ENCODE assay signal across 8 cellular contexts in the genomic region with DNA sequence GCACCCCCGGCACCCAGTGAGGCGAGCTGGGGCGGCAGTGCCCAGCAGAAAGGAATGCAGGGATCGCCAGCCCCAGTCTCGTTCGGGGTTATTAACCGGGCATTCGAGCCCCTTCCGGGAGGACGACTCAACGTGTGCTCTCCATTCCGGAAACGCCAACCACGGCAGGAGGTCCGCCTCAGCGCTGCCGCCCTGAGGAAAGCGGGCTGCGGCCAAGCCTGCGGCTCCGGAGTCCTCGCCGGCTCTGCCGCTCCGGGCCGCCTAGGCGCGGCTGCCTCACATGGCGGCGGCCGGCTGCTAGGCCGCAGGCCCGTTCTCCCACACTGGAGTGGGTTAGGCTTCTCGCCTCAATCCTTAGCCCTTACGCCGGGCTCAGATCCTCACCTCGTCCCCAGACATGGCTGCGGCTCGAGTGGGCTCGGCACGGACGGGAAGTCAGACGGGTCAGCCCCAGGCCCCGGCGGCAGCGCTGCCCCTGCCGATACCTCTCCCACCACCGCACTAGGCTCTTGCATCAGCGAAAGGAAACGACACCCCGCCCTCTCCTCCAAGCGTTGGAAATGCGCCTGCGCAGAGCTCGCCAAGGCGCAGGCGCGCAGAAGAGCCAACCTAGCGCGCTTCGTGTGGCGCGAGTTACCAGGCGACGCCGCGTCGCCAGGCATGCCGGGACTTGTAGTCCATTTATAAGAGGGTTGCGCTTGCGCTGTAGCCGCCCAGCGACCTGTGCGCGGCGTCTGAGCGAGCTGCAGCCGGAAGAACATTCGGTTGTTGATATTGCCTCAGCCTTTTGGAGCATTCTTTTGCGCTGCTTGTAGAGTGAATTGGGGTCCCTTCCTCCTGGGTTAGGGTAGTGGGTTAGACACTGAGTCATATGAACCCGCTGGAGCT. TPM values are rescaled to one million over a fixed set of nuclear protein-coding genes. Genes with fewer than 3 reads are reported as not detected.
DNase-seq lines count a peak whose midpoint lies in the region; ATAC-seq and TF ChIP-seq lines count a peak whose summit lies in the region.

A gene with protein sequence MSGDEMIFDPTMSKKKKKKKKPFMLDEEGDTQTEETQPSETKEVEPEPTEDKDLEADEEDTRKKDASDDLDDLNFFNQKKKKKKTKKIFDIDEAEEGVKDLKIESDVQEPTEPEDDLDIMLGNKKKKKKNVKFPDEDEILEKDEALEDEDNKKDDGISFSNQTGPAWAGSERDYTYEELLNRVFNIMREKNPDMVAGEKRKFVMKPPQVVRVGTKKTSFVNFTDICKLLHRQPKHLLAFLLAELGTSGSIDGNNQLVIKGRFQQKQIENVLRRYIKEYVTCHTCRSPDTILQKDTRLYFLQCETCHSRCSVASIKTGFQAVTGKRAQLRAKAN (minus strand): TSS at position 532 of the 888 bp plus-strand sequence. CDS start 133 bp downstream, at position 399.

- H3K9me2 ChIP-seq in DOHH2 (replicated peaks; ENCODE audit: control insufficient read depth, low read length) (no peaks in the 10 kb centered on the region), GM23338 (ENCODE audit: insufficient read depth) (no peaks in the 10 kb centered on the region)

- no peaks in the 10 kb centered on the region for H3F3A ChIP-seq in DOHH2 (ENCODE audit: control insufficient read depth, insufficient read depth)
- H3F3A ChIP-seq in GM23338 (replicated peaks; ENCODE audit: low read depth), result no peaks in the 10 kb centered on the region; the same call in 1 of the 2 replicates

- peaks cover 38% of the 10 kb centered on the region for H4K20me1 ChIP-seq in DOHH2 (ENCODE audit: control insufficient read depth, insufficient read depth, low read depth, low read length)
- H4K20me1 ChIP-seq in GM23338 (replicated peaks; ENCODE audit: insufficient read depth), result peaks cover 40% of the 10 kb centered on the region

- H3K79me2 ChIP-seq in DOHH2 (ENCODE audit: control insufficient read depth, low read length), result peaks cover 51% of the 10 kb centered on the region
- H3K79me2 ChIP-seq in GM23338 (replicated peaks; ENCODE audit: insufficient read depth), result peaks cover 50% of the 10 kb centered on the region

- TF ChIP-seq CTCF in DOHH2 (IDR thresholded peaks at IDR 0.05; ENCODE audit: low read depth, low read length, poor library complexity, severe bottlenecking) (no peak), GM23338 (conservative IDR thresholded peaks at IDR 0.05; ENCODE audit: low read depth in 2 of 2) (no peak)

- H3K4me1 Mint-ChIP-seq in GM23338 (peaks cover 22% of the 10 kb centered on the region), naive B cell (peaks cover 38 to 47% (median 39%) of the 10 kb centered on the region in 3 donors)
- peaks cover 42% of the 10 kb centered on the region for H3K4me1 Mint-ChIP-seq in stimulated activated memory B cell treated with anti-CD40 and anti-IgM and Interleukin-4, amounts not matched to agents 10 μg/mL and 1 μg/mL and 100 μg/mL, for 72 hours

- H3K27me3 ChIP-seq in DOHH2 (ENCODE audit: control insufficient read depth, low read length) (no peaks in the 10 kb centered on the region; the same call in 1 of the 2 replicates), GM23338 (ENCODE audit: insufficient read depth) (no peaks in the 10 kb centered on the region)

- H3K4me1 ChIP-seq in DOHH2 (ENCODE audit: control insufficient read depth, low read length) (peaks cover 37% of the 10 kb centered on the region), GM23338 (ENCODE audit: insufficient read depth) (peaks cover 17% of the 10 kb centered on the region)

- H3K27me3 Mint-ChIP-seq in GM23338 (ENCODE audit: insufficient read depth, low read depth, poor library complexity) (peaks cover 18% of the 10 kb centered on the region), naive B cell (no peaks in the 10 kb centered on the region)
- H3K27me3 Mint-ChIP-seq in stimulated activated memory B cell treated with anti-CD40 and anti-IgM and Interleukin-4, amounts not matched to agents 10 μg/mL and 1 μg/mL and 100 μg/mL, for 72 hours, result no peaks in the 10 kb centered on the region

- H3K36me3 ChIP-seq in DOHH2 (ENCODE audit: control insufficient read depth, low read length) (peaks cover 50% of the 10 kb centered on the region), GM23338 (ENCODE audit: insufficient read depth) (peaks cover 14% of the 10 kb centered on the region)

- H3K27ac ChIP-seq in DOHH2 (ENCODE audit: low read depth, low read length) (peak within 1 kb of the TSS; percentile 75), GM23338 (ENCODE audit: low read depth) (peak within 1 kb of the TSS; percentile 99)

- H3K36me3 Mint-ChIP-seq in GM23338 (ENCODE audit: low read depth) (peaks cover 42% of the 10 kb centered on the region), naive B cell (no peaks in the 10 kb centered on the region)
- H3K36me3 Mint-ChIP-seq in stimulated activated memory B cell treated with anti-CD40 and anti-IgM and Interleukin-4, amounts not matched to agents 10 μg/mL and 1 μg/mL and 100 μg/mL, for 72 hours, result peaks cover 16% of the 10 kb centered on the region

- peak within 1 kb of the TSS; percentile 98 for H2AFZ ChIP-seq in GM23338

- peak within 1 kb of the TSS; percentile 86 for H3K4me2 ChIP-seq in DOHH2 (ENCODE audit: low read length)
- H3K4me2 ChIP-seq in GM23338, result peak within 1 kb of the TSS; percentile 95

- H3K9me3 ChIP-seq in DOHH2 (ENCODE audit: control insufficient read depth, insufficient read depth, low read length), result no peaks in the 10 kb centered on the region

- H3K4me3 ChIP-seq in DOHH2 (ENCODE audit: low read length), result peak within 1 kb of the TSS; percentile 94
- H3K4me3 ChIP-seq in GM23338, result peak within 1 kb of the TSS; percentile 89

- H3K4me3 Mint-ChIP-seq in GM23338 (peak within 1 kb of the TSS; percentile 97), naive B cell (peak within 1 kb of the TSS; percentile 94 to 98 (median 96))
- H3K4me3 Mint-ChIP-seq in stimulated activated memory B cell treated with anti-CD40 and anti-IgM and Interleukin-4, amounts not matched to agents 10 μg/mL and 1 μg/mL and 100 μg/mL, for 72 hours, result peak within 1 kb of the TSS; percentile 90

- ATAC-seq in GM23338 (peak; percentile 91), naive B cell (ENCODE audit: low read depth in 2 of 2) (peak; percentile 88 to 90)
- peak; percentile 95 for ATAC-seq in stimulated activated memory B cell treated with anti-CD40 and anti-IgM and Interleukin-4, amounts not matched to agents 10 μg/mL and 1 μg/mL and 100 μg/mL, for 72 hours

- DNase-seq in GM23338 (ENCODE audit: low spot score) (peak; percentile 98), LHCN-M2 (ENCODE audit: low read depth) (peak; percentile 97), RPMI8226 (peak; percentile 99), fibroblast of gingiva (ENCODE audit: low read depth) (peak; percentile 99), naive B cell (peak; percentile 93)
- peak; percentile 85 to 93 for DNase-seq in activated T-helper 1 cell treated with anti-CD3 and anti-CD28 coated beads, Interleukin-2, amount 50 U/mL, for 16 hours (ENCODE audit: low read depth in 1 of 2, low spot score in 1 of 2)

- H3K9me3 Mint-ChIP-seq in GM23338, result no peaks in the 10 kb centered on the region
- H3K9me3 Mint-ChIP-seq in naive B cell, result no peaks in the 10 kb centered on the region
- H3K9me3 Mint-ChIP-seq in stimulated activated memory B cell treated with anti-CD40 and anti-IgM and Interleukin-4, amounts not matched to agents 10 μg/mL and 1 μg/mL and 100 μg/mL, for 72 hours, result no peaks in the 10 kb centered on the region

- H3K27ac Mint-ChIP-seq in GM23338, result peak within 1 kb of the TSS; percentile 99
- H3K27ac Mint-ChIP-seq in naive B cell, result peak within 1 kb of the TSS; percentile 95 to 99 (median 98)
- peak within 1 kb of the TSS; percentile 92 for H3K27ac Mint-ChIP-seq in stimulated activated memory B cell treated with anti-CD40 and anti-IgM and Interleukin-4, amounts not matched to agents 10 μg/mL and 1 μg/mL and 100 μg/mL, for 72 hours

TF ChIP-seq in GM23338, 12 proteins besides CTCF, POLR2A, EP300 and RAD21 (continues in another document):
- TF ChIP-seq POLR2AphosphoS5 (IDR thresholded peaks at IDR 0.05; ENCODE audit: low read depth), result peak; percentile 96
- TF ChIP-seq, protein P1, sequence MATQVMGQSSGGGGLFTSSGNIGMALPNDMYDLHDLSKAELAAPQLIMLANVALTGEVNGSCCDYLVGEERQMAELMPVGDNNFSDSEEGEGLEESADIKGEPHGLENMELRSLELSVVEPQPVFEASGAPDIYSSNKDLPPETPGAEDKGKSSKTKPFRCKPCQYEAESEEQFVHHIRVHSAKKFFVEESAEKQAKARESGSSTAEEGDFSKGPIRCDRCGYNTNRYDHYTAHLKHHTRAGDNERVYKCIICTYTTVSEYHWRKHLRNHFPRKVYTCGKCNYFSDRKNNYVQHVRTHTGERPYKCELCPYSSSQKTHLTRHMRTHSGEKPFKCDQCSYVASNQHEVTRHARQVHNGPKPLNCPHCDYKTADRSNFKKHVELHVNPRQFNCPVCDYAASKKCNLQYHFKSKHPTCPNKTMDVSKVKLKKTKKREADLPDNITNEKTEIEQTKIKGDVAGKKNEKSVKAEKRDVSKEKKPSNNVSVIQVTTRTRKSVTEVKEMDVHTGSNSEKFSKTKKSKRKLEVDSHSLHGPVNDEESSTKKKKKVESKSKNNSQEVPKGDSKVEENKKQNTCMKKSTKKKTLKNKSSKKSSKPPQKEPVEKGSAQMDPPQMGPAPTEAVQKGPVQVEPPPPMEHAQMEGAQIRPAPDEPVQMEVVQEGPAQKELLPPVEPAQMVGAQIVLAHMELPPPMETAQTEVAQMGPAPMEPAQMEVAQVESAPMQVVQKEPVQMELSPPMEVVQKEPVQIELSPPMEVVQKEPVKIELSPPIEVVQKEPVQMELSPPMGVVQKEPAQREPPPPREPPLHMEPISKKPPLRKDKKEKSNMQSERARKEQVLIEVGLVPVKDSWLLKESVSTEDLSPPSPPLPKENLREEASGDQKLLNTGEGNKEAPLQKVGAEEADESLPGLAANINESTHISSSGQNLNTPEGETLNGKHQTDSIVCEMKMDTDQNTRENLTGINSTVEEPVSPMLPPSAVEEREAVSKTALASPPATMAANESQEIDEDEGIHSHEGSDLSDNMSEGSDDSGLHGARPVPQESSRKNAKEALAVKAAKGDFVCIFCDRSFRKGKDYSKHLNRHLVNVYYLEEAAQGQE (IDR thresholded peaks at IDR 0.05; ENCODE audit: unreplicated experiment), result peak; percentile 28
- no peak for TF ChIP-seq JUNB (IDR thresholded peaks at IDR 0.05; ENCODE audit: unreplicated experiment)
- TF ChIP-seq ZNF114 (CRISPR knock-in tag; IDR thresholded peaks at IDR 0.05), result no peak
- no peak for TF ChIP-seq EZH2phosphoT487 (IDR thresholded peaks at IDR 0.05; ENCODE audit: unreplicated experiment)
- no peak for TF ChIP-seq EZH2 (IDR thresholded peaks at IDR 0.05; ENCODE audit: low read depth, unreplicated experiment)
- no peak for TF ChIP-seq ZNF331 (CRISPR knock-in tag; IDR thresholded peaks at IDR 0.05; ENCODE audit: low read depth)
- no peak for TF ChIP-seq NANOG (IDR thresholded peaks at IDR 0.05; ENCODE audit: borderline replicate concordance)

RNA-seq across cellular contexts. Expression of the gene that starts here (rescaled TPM):
- 117 and 124 TPM in 2 replicates for total RNA-seq in GM23338 (2014; rRNA removed; shearing (Covaris generic))
- polyA plus RNA-seq in GM23338 (2016; fragmentation: Nextera tagmentation; extraction: Ambion mirVana) (190 and 194 TPM in 2 replicates), naive B cell (ENCODE audit: low read depth in 6 of 6) (10 to 100 TPM; 17.5 to 24.6 (median 18.4) TPM)
- 73.9 and 83.6 TPM in 2 replicates for total RNA-seq in LHCN-M2 (2014; rRNA removed)
- polyA plus RNA-seq in LHCN-M2 (2012), result 51.0 TPM

Comparison
In these comparisons a context has a peak if more than half of its experiments do, and no peak if none do; other contexts are left out.
1. Peak in every context shown above with its lines: DNase-seq, ATAC-seq, H3K4me3 ChIP-seq and H3K27ac ChIP-seq.